In the genomic region with DNA sequence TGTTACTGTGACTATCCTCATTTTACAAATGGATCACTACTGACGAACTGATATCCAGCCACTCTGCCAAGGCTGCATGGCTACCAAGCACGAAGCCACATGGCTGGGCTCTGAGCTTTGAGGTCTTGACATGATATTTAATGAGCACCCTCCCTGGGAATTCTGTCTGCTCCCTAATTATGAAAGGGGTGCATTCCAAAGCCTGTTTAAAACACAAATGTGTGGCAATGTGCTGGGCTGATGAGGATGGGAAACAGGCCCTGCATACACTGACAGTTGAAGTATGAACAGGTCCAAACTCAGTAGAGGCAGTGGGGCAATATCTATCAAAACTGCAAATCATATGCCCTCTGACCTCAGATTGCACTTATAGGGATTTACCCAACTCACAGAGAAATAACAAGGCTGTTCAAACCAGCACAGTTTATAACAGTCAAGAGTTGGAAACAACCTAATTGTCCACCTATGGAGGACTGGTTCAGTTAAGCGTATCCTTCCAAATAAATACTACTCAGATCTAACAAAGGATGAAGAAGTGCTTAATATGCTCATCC, we compare ENCODE assay signal across 18 cellular contexts. TPM values are rescaled to one million over a fixed set of nuclear protein-coding genes. Genes with fewer than 3 reads are reported as not detected.
DNase-seq lines count a peak whose midpoint lies in the region; ATAC-seq and TF ChIP-seq lines count a peak whose summit lies in the region.
"Had no signal": no experiment of that assay in that cellular context is flagged by ENCODE, and none has a peak within 500 bp of the region (broad histone marks: within the 10 kb centered on the region; RNA-seq: fewer than 3 reads in every experiment).

No MANE protein-coding gene starts in this region.

- no peak for TF ChIP-seq POLR2A in transverse colon (IDR thresholded peaks at IDR 0.05)

- H3K9me3 ChIP-seq in right atrium auricular region (no peaks in the 10 kb centered on the region), transverse colon (no peaks in the 10 kb centered on the region)
- no peaks in the 10 kb centered on the region for H3K9me3 ChIP-seq in naive thymus-derived CD4-positive, alpha-beta T cell (ENCODE audit: control insufficient read depth in 2 of 3, low read length in 3 of 3)
- H3K9me3 ChIP-seq: prostate gland, tibial nerve had no signal

- peaks cover 10% of the 10 kb centered on the region for H3K9me3 Mint-ChIP-seq in activated naive CD8-positive, alpha-beta T cell treated with anti-CD3 and anti-CD28 coated beads for 36 hours
- H3K9me3 Mint-ChIP-seq in naive thymus-derived CD4-positive, alpha-beta T cell: peaks cover 0 to 15% (median 3%) of the 10 kb centered on the region in 11 donors
- no peaks in the 10 kb centered on the region for H3K9me3 Mint-ChIP-seq in activated CD8-positive, alpha-beta memory T cell treated with anti-CD3 and anti-CD28 coated beads, Interleukin-2, amount 10 ng/mL, durations not matched to agents 7 days and 5 days (ENCODE audit: low read depth)

- H3K27me3 ChIP-seq in right atrium auricular region: no peaks in the 10 kb centered on the region
- H3K27me3 ChIP-seq in naive thymus-derived CD4-positive, alpha-beta T cell (ENCODE audit: control insufficient read depth in 2 of 2, insufficient read depth in 2 of 2, low read length in 2 of 2): no peaks in the 10 kb centered on the region
- H3K27me3 ChIP-seq in transverse colon: no peaks in the 10 kb centered on the region
- H3K27me3 ChIP-seq: tibial nerve had no signal

- DNase-seq in right atrium auricular region (ENCODE audit: low spot score): no peak
- DNase-seq in left ventricle myocardium superior: no peak
- no peak for DNase-seq in activated naive CD8-positive, alpha-beta T cell treated with anti-CD3 and anti-CD28 coated beads for 36 hours
- DNase-seq in naive thymus-derived CD4-positive, alpha-beta T cell: no peak
- no peak for DNase-seq in transverse colon
- DNase-seq in activated CD8-positive, alpha-beta memory T cell treated with anti-CD3 and anti-CD28 coated beads, Interleukin-2, amount 10 ng/mL, durations not matched to agents 7 days and 5 days: no peak
- DNase-seq in stimulated activated CD4-positive, alpha-beta T cell treated with anti-CD3 and anti-CD28 coated beads, Interleukin-2, amount 100 ng/mL, for 48 hours: no peak
- DNase-seq in AML-193 (lab: John Stamatoyannopoulos, UW): no peak
- DNase-seq: activated CD8-positive, alpha-beta memory T cell treated with anti-CD3 and anti-CD28 coated beads, Interleukin-2, amount 50 U/mL, for 48 hours; DMS153; islet precursor cell; midbrain; NCI-H1694 treated with DMSO at 0.1 percent for 48 hours; NCI-H510A; PC-9 had no signal

- no peak for ATAC-seq in left ventricle myocardium superior
- no peak for ATAC-seq in naive thymus-derived CD4-positive, alpha-beta T cell
- no peak for ATAC-seq in activated CD8-positive, alpha-beta memory T cell treated with anti-CD3 and anti-CD28 coated beads, Interleukin-2, amount 10 ng/mL, durations not matched to agents 7 days and 5 days
- ATAC-seq: WTC11 had no signal

- no peaks in the 10 kb centered on the region for H3K27me3 Mint-ChIP-seq in activated naive CD8-positive, alpha-beta T cell treated with anti-CD3 and anti-CD28 coated beads for 36 hours
- no peaks in the 10 kb centered on the region for H3K27me3 Mint-ChIP-seq in naive thymus-derived CD4-positive, alpha-beta T cell
- H3K27me3 Mint-ChIP-seq in activated CD8-positive, alpha-beta memory T cell treated with anti-CD3 and anti-CD28 coated beads, Interleukin-2, amount 10 ng/mL, durations not matched to agents 7 days and 5 days: no peaks in the 10 kb centered on the region

- peaks cover 0 to 98% of the 10 kb centered on the region in 2 donors for H3K4me1 ChIP-seq in right atrium auricular region
- peaks cover 48 to 90% of the 10 kb centered on the region in 2 donors for H3K4me1 ChIP-seq in naive thymus-derived CD4-positive, alpha-beta T cell (ENCODE audit: control insufficient read depth in 2 of 2, insufficient read depth in 2 of 2, low read length in 2 of 2)
- H3K4me1 ChIP-seq in transverse colon: peaks cover 3 to 63% (median 31%) of the 10 kb centered on the region in 4 donors
- H3K4me1 ChIP-seq: prostate gland had no signal

- no peak for TF ChIP-seq EP300 in transverse colon (IDR thresholded peaks at IDR 0.05; ENCODE audit: low read depth)

- H3K4me3 ChIP-seq in right atrium auricular region (no peak overlapping the region), transverse colon (no peak overlapping the region)
- no peak overlapping the region for H3K4me3 ChIP-seq in naive thymus-derived CD4-positive, alpha-beta T cell (ENCODE audit: low read length)
- H3K4me3 ChIP-seq: PC-9, prostate gland, tibial nerve had no signal

- H3K27ac ChIP-seq in right atrium auricular region (peak overlapping the region; percentile 83 to 93), transverse colon (peak overlapping the region in 3 of 4 donors; percentile 10 to 60 (median 42))
- H3K27ac ChIP-seq in naive thymus-derived CD4-positive, alpha-beta T cell (ENCODE audit: low read depth, low read length): no peak overlapping the region
- H3K27ac ChIP-seq: prostate gland had no signal

- CTCF ChIA-PET in naive thymus-derived CD4-positive, alpha-beta T cell (lab: Charles Lee): no interaction called here
- CTCF ChIA-PET in activated CD8-positive, alpha-beta memory T cell treated with anti-CD3 and anti-CD28 coated beads, Interleukin-2, amount 10 ng/mL, durations not matched to agents 7 days and 5 days (lab: Charles Lee): interaction anchor here (0.8 to 3.3 kb wide), 5 partner anchors 8 to 181 kb away, joined by 3 to 19 read pairs (median 3); no protein-coding TSS in a partner anchor

- no peak overlapping the region for H3K4me3 Mint-ChIP-seq in activated naive CD8-positive, alpha-beta T cell treated with anti-CD3 and anti-CD28 coated beads for 36 hours
- peak overlapping the region in 1 of 10 donors; percentile 30 for H3K4me3 Mint-ChIP-seq in naive thymus-derived CD4-positive, alpha-beta T cell
- H3K4me3 Mint-ChIP-seq in activated CD8-positive, alpha-beta memory T cell treated with anti-CD3 and anti-CD28 coated beads, Interleukin-2, amount 10 ng/mL, durations not matched to agents 7 days and 5 days: no peak overlapping the region
- H3K4me3 Mint-ChIP-seq: WTC11 had no signal

- H3K27ac Mint-ChIP-seq in activated naive CD8-positive, alpha-beta T cell treated with anti-CD3 and anti-CD28 coated beads for 36 hours: peak overlapping the region; percentile 32
- H3K27ac Mint-ChIP-seq in naive thymus-derived CD4-positive, alpha-beta T cell: peak overlapping the region in 6 of 9 donors; percentile 16 to 94 (median 65)
- no peak overlapping the region for H3K27ac Mint-ChIP-seq in activated CD8-positive, alpha-beta memory T cell treated with anti-CD3 and anti-CD28 coated beads, Interleukin-2, amount 10 ng/mL, durations not matched to agents 7 days and 5 days

- peaks cover 77% of the 10 kb centered on the region for H3K4me1 Mint-ChIP-seq in activated naive CD8-positive, alpha-beta T cell treated with anti-CD3 and anti-CD28 coated beads for 36 hours
- H3K4me1 Mint-ChIP-seq in naive thymus-derived CD4-positive, alpha-beta T cell: peaks cover 66 to 98% (median 83%) of the 10 kb centered on the region in 7 donors
- H3K4me1 Mint-ChIP-seq in activated CD8-positive, alpha-beta memory T cell treated with anti-CD3 and anti-CD28 coated beads, Interleukin-2, amount 10 ng/mL, durations not matched to agents 7 days and 5 days: peaks cover 79% of the 10 kb centered on the region

- H3K36me3 ChIP-seq in right atrium auricular region: peaks cover 24% of the 10 kb centered on the region
- H3K36me3 ChIP-seq in naive thymus-derived CD4-positive, alpha-beta T cell (ENCODE audit: control insufficient read depth in 2 of 3, insufficient read depth in 3 of 3, low read length in 3 of 3): peaks cover 0 to 7% (median 6%) of the 10 kb centered on the region in 3 experiments
- H3K36me3 ChIP-seq in transverse colon: no peaks in the 10 kb centered on the region

- 82 to 100% methylated on average over 1 to 3 of the region's 3 CpGs for WGBS in transverse colon (ENCODE audit: low coverage in 1 of 2), 2 donors

- intact Hi-C loops in left ventricle myocardium superior (cut with micrococcal nuclease): no loop called here
- intact Hi-C loops in naive thymus-derived CD4-positive, alpha-beta T cell (cut with micrococcal nuclease): no loop called here
- intact Hi-C loops in transverse colon (cut with DNase I; ENCODE audit: low total_unique reads): no loop called here

- TF ChIP-seq CTCF in right atrium auricular region (IDR thresholded peaks at IDR 0.05): no peak
- no peak for TF ChIP-seq CTCF in transverse colon (IDR thresholded peaks at IDR 0.05)

- in situ Hi-C loops in transverse colon (cut with MboI; ENCODE audit: low pct_ligation_motif_present in 1 of 4, low pct_unique_long_range_greater_than_20kb in 1 of 4, low sequenced_read_pairs in 3 of 4): loop anchor here in 1 of 4 donors (25.0 kb wide), 1 partner anchor 238 kb away; no protein-coding TSS in a partner anchor

- H3K36me3 Mint-ChIP-seq in activated naive CD8-positive, alpha-beta T cell treated with anti-CD3 and anti-CD28 coated beads for 36 hours: peaks cover 60% of the 10 kb centered on the region
- peaks cover 3 to 42% (median 27%) of the 10 kb centered on the region in 5 donors for H3K36me3 Mint-ChIP-seq in naive thymus-derived CD4-positive, alpha-beta T cell
- H3K36me3 Mint-ChIP-seq in activated CD8-positive, alpha-beta memory T cell treated with anti-CD3 and anti-CD28 coated beads, Interleukin-2, amount 10 ng/mL, durations not matched to agents 7 days and 5 days: peaks cover 42% of the 10 kb centered on the region

- POLR2A ChIA-PET in naive thymus-derived CD4-positive, alpha-beta T cell (lab: Charles Lee): interaction anchor here (0.6 to 1.6 kb wide), 5 partner anchors 17 to 430 kb away, joined by 3 to 4 read pairs (median 3); no protein-coding TSS in a partner anchor

RNA-seq across cellular contexts. Expression of a gene that starts 20.8 kb away (rescaled TPM):
- total RNA-seq in right atrium auricular region (100 to 1,000 TPM in 1 of 2 donors, 10 to 100 TPM in 1; 38.5 to 105 TPM), left ventricle myocardium superior (89.5 TPM), transverse colon (100 to 1,000 TPM in 1 of 4 donors, 10 to 100 TPM in 3; 20.6 to 104 (median 31.8) TPM)
- 10 to 100 TPM; 18.6 to 22.2 TPM for total RNA-seq in activated naive CD8-positive, alpha-beta T cell treated with anti-CD3 and anti-CD28 coated beads for 36 hours
- total RNA-seq in naive thymus-derived CD4-positive, alpha-beta T cell: 10 to 100 TPM; 15.9 to 96.3 (median 17.7) TPM
- polyA plus RNA-seq in naive thymus-derived CD4-positive, alpha-beta T cell: 10 to 100 TPM; 26.7 to 29.2 TPM
- total RNA-seq in activated CD8-positive, alpha-beta memory T cell treated with anti-CD3 and anti-CD28 coated beads, Interleukin-2, amount 10 ng/mL, durations not matched to agents 7 days and 5 days: 10 to 100 TPM; 27.6 to 32.5 TPM
